1 cellular context compared by ENCODE assay signal in the genomic region with DNA sequence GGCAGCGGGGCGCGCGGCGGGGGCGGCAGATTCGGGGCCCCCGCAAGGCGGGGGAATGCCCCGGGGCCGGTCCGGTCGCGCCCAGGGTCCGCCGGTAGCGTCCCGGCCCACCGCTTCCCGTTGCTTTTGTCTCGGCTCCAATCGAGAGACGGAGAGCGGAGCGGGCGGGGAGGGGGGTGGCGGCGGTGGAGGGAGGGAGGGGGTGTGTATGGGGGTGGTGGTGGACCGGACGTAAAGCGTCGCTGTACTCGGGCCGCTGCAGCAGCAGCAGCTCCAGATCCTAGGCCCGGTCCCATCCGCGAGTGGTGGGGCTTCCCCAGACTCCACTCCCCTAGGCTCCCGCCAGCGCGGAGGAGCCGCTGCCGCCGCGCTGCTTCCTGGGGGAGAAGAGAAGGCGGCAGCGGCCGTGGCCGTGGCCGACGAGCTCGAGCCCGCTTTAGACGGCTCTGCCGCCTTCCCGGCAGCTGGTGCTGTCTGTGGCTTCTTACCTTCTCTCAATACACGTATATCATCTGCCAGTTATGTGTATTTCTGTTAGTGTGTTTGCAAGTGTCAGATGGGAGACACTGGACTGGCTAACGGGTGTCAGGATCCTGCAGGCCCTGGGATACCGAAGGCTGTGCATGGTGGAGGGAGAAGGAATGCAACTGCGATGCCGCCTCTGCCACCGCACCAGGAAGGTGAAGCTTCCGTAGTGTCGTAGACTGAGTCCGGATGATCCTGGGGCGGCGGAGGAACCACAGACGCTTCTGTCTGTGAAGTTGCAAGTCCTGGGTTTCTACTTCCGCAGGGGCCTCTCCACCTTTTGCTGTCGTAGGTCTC.
TF ChIP-seq lines count a peak whose summit lies in the region.

No MANE protein-coding gene starts in this region.

TF ChIP-seq in GM23338, 12 proteins besides CTCF, POLR2A, EP300 and RAD21 (continued from another document):
- TF ChIP-seq, protein P1, sequence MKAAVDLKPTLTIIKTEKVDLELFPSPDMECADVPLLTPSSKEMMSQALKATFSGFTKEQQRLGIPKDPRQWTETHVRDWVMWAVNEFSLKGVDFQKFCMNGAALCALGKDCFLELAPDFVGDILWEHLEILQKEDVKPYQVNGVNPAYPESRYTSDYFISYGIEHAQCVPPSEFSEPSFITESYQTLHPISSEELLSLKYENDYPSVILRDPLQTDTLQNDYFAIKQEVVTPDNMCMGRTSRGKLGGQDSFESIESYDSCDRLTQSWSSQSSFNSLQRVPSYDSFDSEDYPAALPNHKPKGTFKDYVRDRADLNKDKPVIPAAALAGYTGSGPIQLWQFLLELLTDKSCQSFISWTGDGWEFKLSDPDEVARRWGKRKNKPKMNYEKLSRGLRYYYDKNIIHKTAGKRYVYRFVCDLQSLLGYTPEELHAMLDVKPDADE (IDR thresholded peaks at IDR 0.05) = no peak
